In the genomic region with DNA sequence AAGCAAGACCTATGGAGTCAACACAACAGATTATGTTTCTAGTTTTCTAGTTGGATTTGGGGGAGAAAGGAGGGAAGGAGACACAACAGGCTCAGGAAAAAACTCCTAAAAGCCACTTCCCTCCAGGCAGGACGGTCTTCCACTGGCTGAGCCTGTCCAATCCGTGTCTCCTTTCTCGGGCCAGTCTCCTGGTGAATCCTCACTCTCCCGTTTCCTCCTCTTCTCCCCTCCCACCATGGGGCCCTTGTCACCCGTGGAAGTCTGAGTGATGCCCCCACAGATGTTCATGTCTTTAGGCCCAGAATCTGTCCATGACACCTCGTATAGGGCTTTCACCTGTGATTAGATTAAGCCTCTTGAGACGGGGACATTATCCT, we compare ENCODE assay signal across 15 cellular contexts.
DNase-seq lines count a peak whose midpoint lies in the region; TF ChIP-seq lines count a peak whose summit lies in the region.
"Had no signal": no experiment of that assay in that cellular context is flagged by ENCODE, and none has a peak within 500 bp of the region (broad histone marks: within the 10 kb centered on the region; RNA-seq: fewer than 3 reads in every experiment).

No MANE protein-coding gene starts in this region.

- H3K9me3 ChIP-seq in muscle layer of duodenum (ENCODE audit: control insufficient read depth in 1 of 2, low read length in 2 of 2) (no peaks in the 10 kb centered on the region), thyroid gland (no peaks in the 10 kb centered on the region)
- H3K9me3 ChIP-seq: BLaER1 treated with 17β-estradiol and CSF1 and Interleukin-3, amounts not matched to agents 10 nM and 100 nM; SJSA1 had no signal

- peak overlapping the region; percentile 12 for H3K27ac Mint-ChIP-seq in dendritic cell treated with granulocyte-macrophage colony-stimulating factor and Interleukin-4, amounts not matched to agents 40 ng/mL and 50 ng/mL, for 4 days
- no peak overlapping the region for H3K27ac Mint-ChIP-seq in glutamatergic neuron (ENCODE audit: unreplicated experiment)
- H3K27ac Mint-ChIP-seq: endodermal cell had no signal

- 83 to 86% methylated on average over 7 of the region's 7 CpGs for WGBS in thyroid gland, 2 donors

- intact Hi-C loops in dendritic cell treated with granulocyte-macrophage colony-stimulating factor and Interleukin-4, amounts not matched to agents 40 ng/mL and 50 ng/mL, for 4 days (cut with micrococcal nuclease): no loop called here
- intact Hi-C loops in thyroid gland (cut with DNase I): no loop called here

- TF ChIP-seq CTCF in RWPE1 (conservative IDR thresholded peaks at IDR 0.05; ENCODE audit: low read depth) (no peak), thyroid gland (IDR thresholded peaks at IDR 0.05) (no peak), glutamatergic neuron (IDR thresholded peaks at IDR 0.05; ENCODE audit: partially characterized antibody, unreplicated experiment) (no peak)

- H3K36me3 ChIP-seq in muscle layer of duodenum (ENCODE audit: control insufficient read depth in 1 of 2, insufficient read depth in 2 of 2, low read length in 2 of 2): no peaks in the 10 kb centered on the region
- H3K36me3 ChIP-seq in thyroid gland: no peaks in the 10 kb centered on the region
- H3K36me3 ChIP-seq: BLaER1 treated with 17β-estradiol and CSF1 and Interleukin-3, amounts not matched to agents 10 nM and 100 nM; brain microvascular endothelial cell; SJSA1 had no signal

- H3K27me3 ChIP-seq in muscle layer of duodenum (ENCODE audit: low read depth, low read length) (no peaks in the 10 kb centered on the region), thyroid gland (no peaks in the 10 kb centered on the region)
- H3K27me3 ChIP-seq: BLaER1 treated with 17β-estradiol and CSF1 and Interleukin-3, amounts not matched to agents 10 nM and 100 nM; brain microvascular endothelial cell; SJSA1 had no signal

- peaks cover 1% of the 10 kb centered on the region for H3K27me3 Mint-ChIP-seq in dendritic cell treated with granulocyte-macrophage colony-stimulating factor and Interleukin-4, amounts not matched to agents 40 ng/mL and 50 ng/mL, for 4 days
- H3K27me3 Mint-ChIP-seq in glutamatergic neuron (ENCODE audit: unreplicated experiment): peaks cover 7% of the 10 kb centered on the region
- H3K27me3 Mint-ChIP-seq: naive B cell had no signal

- no peaks in the 10 kb centered on the region for H3K36me3 Mint-ChIP-seq in dendritic cell treated with granulocyte-macrophage colony-stimulating factor and Interleukin-4, amounts not matched to agents 40 ng/mL and 50 ng/mL, for 4 days (ENCODE audit: low read depth)
- no peaks in the 10 kb centered on the region for H3K36me3 Mint-ChIP-seq in glutamatergic neuron (ENCODE audit: unreplicated experiment)
- H3K36me3 Mint-ChIP-seq: naive B cell had no signal

- peak overlapping the region; percentile 82 for H3K27ac ChIP-seq in RWPE1
- peak overlapping the region; percentile 85 for H3K27ac ChIP-seq in muscle layer of duodenum (ENCODE audit: low read length)
- H3K27ac ChIP-seq in thyroid gland: peak overlapping the region; percentile 52 to 68 (median 54)
- H3K27ac ChIP-seq: BLaER1 treated with 17β-estradiol and CSF1 and Interleukin-3, amounts not matched to agents 10 nM and 100 nM; brain microvascular endothelial cell; SJSA1 had no signal

- no peaks in the 10 kb centered on the region for H3K9me3 Mint-ChIP-seq in dendritic cell treated with granulocyte-macrophage colony-stimulating factor and Interleukin-4, amounts not matched to agents 40 ng/mL and 50 ng/mL, for 4 days
- no peaks in the 10 kb centered on the region for H3K9me3 Mint-ChIP-seq in glutamatergic neuron (ENCODE audit: unreplicated experiment)
- H3K9me3 Mint-ChIP-seq: endodermal cell, naive B cell had no signal

- H3K4me1 ChIP-seq in muscle layer of duodenum (ENCODE audit: control insufficient read depth in 1 of 2, insufficient read depth in 2 of 2, low read length in 2 of 2): peaks cover 7 to 11% of the 10 kb centered on the region in 2 donors
- peaks cover 12 to 13% of the 10 kb centered on the region in 2 donors for H3K4me1 ChIP-seq in thyroid gland

- no peak overlapping the region for H3K4me3 Mint-ChIP-seq in dendritic cell treated with granulocyte-macrophage colony-stimulating factor and Interleukin-4, amounts not matched to agents 40 ng/mL and 50 ng/mL, for 4 days
- H3K4me3 Mint-ChIP-seq in glutamatergic neuron (ENCODE audit: unreplicated experiment): no peak overlapping the region
- H3K4me3 Mint-ChIP-seq: endodermal cell, naive B cell had no signal

- no peak overlapping the region for H3K4me3 ChIP-seq in muscle layer of duodenum (ENCODE audit: low read depth in 1 of 2, low read length in 2 of 2)
- no peak overlapping the region for H3K4me3 ChIP-seq in thyroid gland (replicated peaks in 1 of 3)
- H3K4me3 ChIP-seq: BLaER1 treated with 17β-estradiol and CSF1 and Interleukin-3, amounts not matched to agents 10 nM and 100 nM; SJSA1 had no signal

- CTCF ChIA-PET in RWPE1 (lab: Yijun Ruan, JAX): interaction anchor here (0.6 kb wide), 1 partner anchor 9 kb away, joined by 4 read pairs; no protein-coding TSS in a partner anchor

- POLR2A ChIA-PET in RWPE1 (lab: Yijun Ruan, JAX; ENCODE audit: low non-redundant PET): no interaction called here

- no peak for DNase-seq in RWPE1 (ENCODE audit: low spot score)
- DNase-seq in thyroid gland: no peak
- no peak for DNase-seq in glutamatergic neuron
- DNase-seq in activated CD4-positive, alpha-beta T cell treated with anti-CD3 and anti-CD28 coated beads for 48 hours: no peak
- no peak for DNase-seq in SKM-1 (lab: John Stamatoyannopoulos, UW; ENCODE audit: unreplicated experiment)
- DNase-seq: activated CD8-positive, alpha-beta memory T cell treated with anti-CD3 and anti-CD28 coated beads for 24 hours; activated effector memory CD4-positive, alpha-beta T cell treated with Interleukin-2 at 50 U/mL for 16 hours; brain microvascular endothelial cell; DMS79 treated with DMSO at 0.1 percent for 48 hours; endodermal cell; naive B cell had no signal

- no peak for TF ChIP-seq POLR2A in thyroid gland (IDR thresholded peaks at IDR 0.05)

- peaks cover 19% of the 10 kb centered on the region for H3K4me1 Mint-ChIP-seq in dendritic cell treated with granulocyte-macrophage colony-stimulating factor and Interleukin-4, amounts not matched to agents 40 ng/mL and 50 ng/mL, for 4 days (ENCODE audit: low read depth)
- H3K4me1 Mint-ChIP-seq in glutamatergic neuron (ENCODE audit: low read depth, unreplicated experiment): no peaks in the 10 kb centered on the region
- H3K4me1 Mint-ChIP-seq: naive B cell had no signal
